Comparison of ENCODE assay signal across 9 cellular contexts in the genomic region with DNA sequence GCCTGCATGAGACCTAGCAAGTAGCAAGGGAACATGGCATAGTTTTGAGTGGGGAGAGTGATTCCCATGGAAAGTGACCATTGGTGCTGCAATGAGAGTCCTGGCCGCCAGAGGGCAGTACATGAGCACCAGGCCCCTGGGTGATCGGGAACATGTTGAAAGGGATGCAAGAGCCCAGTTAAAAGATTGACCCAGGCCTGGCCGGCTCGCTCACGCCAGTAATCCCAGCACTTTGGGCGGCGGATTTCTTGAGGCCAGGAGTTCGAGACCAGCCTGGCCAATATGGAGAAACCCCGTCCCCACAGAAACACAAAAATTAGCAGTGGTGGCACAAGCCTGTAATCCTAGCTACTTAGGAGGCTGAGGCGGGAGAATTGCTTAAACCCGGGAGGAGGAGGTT. TPM values are rescaled to one million over a fixed set of nuclear protein-coding genes. Genes with fewer than 3 reads are reported as not detected.
DNase-seq lines count a peak whose midpoint lies in the region; ATAC-seq and TF ChIP-seq lines count a peak whose summit lies in the region.
"Had no signal": no experiment of that assay in that cellular context is flagged by ENCODE, and none has a peak within 500 bp of the region (broad histone marks: within the 10 kb centered on the region; RNA-seq: fewer than 3 reads in every experiment).

No MANE protein-coding gene starts in this region.

- no peaks in the 10 kb centered on the region for H3K9me3 ChIP-seq in CD4-positive, alpha-beta memory T cell (ENCODE audit: control insufficient read depth in 1 of 2, low read length in 2 of 2)
- no peaks in the 10 kb centered on the region for H3K9me3 ChIP-seq in SJSA1 (replicated peaks)

- no peaks in the 10 kb centered on the region for H3K27me3 ChIP-seq in CD4-positive, alpha-beta memory T cell (ENCODE audit: insufficient read depth, low read length)
- no peaks in the 10 kb centered on the region for H3K27me3 ChIP-seq in SJSA1 (replicated peaks)

- H3K4me1 Mint-ChIP-seq in CD4-positive, alpha-beta memory T cell = peaks cover 0 to 5% (median 1%) of the 10 kb centered on the region in 4 donors
- no peaks in the 10 kb centered on the region for H3K4me1 Mint-ChIP-seq in progenitor cell of endocrine pancreas (ENCODE audit: low read depth)

- CTCF ChIA-PET in CD4-positive, alpha-beta memory T cell (lab: Charles Lee; ENCODE audit: partially characterized antibody) = interaction anchor here (0.7 to 4.5 kb wide), 26 partner anchors 10 to 633 kb away, joined by 3 to 77 read pairs (median 5); no protein-coding TSS in a partner anchor

- H3K27me3 Mint-ChIP-seq in CD4-positive, alpha-beta memory T cell = peaks cover 8 to 22% of the 10 kb centered on the region in 2 donors
- peaks cover 5% of the 10 kb centered on the region for H3K27me3 Mint-ChIP-seq in progenitor cell of endocrine pancreas

- no peak overlapping the region for H3K4me3 Mint-ChIP-seq in CD4-positive, alpha-beta memory T cell
- H3K4me3 Mint-ChIP-seq in progenitor cell of endocrine pancreas (ENCODE audit: low read depth) = no peak overlapping the region

- no peak overlapping the region for H3K27ac ChIP-seq in CD4-positive, alpha-beta memory T cell (ENCODE audit: low read depth, low read length)
- H3K27ac ChIP-seq in SJSA1 = no peak overlapping the region
- H3K27ac ChIP-seq: SK-N-MC had no signal

- intact Hi-C loops in CD4-positive, alpha-beta memory T cell (cut with micrococcal nuclease) = loop anchor here (1.0 kb wide), 2 partner anchors 77 to 113 kb away; no protein-coding TSS in a partner anchor
- intact Hi-C loops in Right ventricle myocardium inferior (cut with DNase I) = loop anchor here (2.0 kb wide), 1 partner anchor 78 kb away; no protein-coding TSS in a partner anchor

- no peak overlapping the region for H3K4me3 ChIP-seq in CD4-positive, alpha-beta memory T cell (ENCODE audit: low read length in 2 of 2)
- H3K4me3 ChIP-seq in SJSA1 = no peak overlapping the region
- H3K4me3 ChIP-seq: SK-N-MC had no signal

- H3K4me1 ChIP-seq in CD4-positive, alpha-beta memory T cell (ENCODE audit: insufficient read depth, low read length) = no peaks in the 10 kb centered on the region
- H3K4me1 ChIP-seq in SJSA1 (replicated peaks) = no peaks in the 10 kb centered on the region

- no peaks in the 10 kb centered on the region for H3K9me3 Mint-ChIP-seq in CD4-positive, alpha-beta memory T cell
- no peaks in the 10 kb centered on the region for H3K9me3 Mint-ChIP-seq in progenitor cell of endocrine pancreas (ENCODE audit: low read depth)

- H3K27ac Mint-ChIP-seq in CD4-positive, alpha-beta memory T cell = no peak overlapping the region
- H3K27ac Mint-ChIP-seq in progenitor cell of endocrine pancreas = no peak overlapping the region

- no peaks in the 10 kb centered on the region for H3K36me3 Mint-ChIP-seq in CD4-positive, alpha-beta memory T cell
- H3K36me3 Mint-ChIP-seq in progenitor cell of endocrine pancreas (ENCODE audit: insufficient read depth) = no peaks in the 10 kb centered on the region

- POLR2A ChIA-PET in CD4-positive, alpha-beta memory T cell (lab: Charles Lee; ENCODE audit: partially characterized antibody) = no interaction called here

- ATAC-seq in GM19351 (IDR thresholded peaks at IDR 0.05; ENCODE audit: unreplicated experiment) (peak; percentile 95), HG03378 (IDR thresholded peaks at IDR 0.05; ENCODE audit: unreplicated experiment) (peak; percentile 87), Right ventricle myocardium inferior (peak; percentile 70)

- no peaks in the 10 kb centered on the region for H3K36me3 ChIP-seq in CD4-positive, alpha-beta memory T cell (ENCODE audit: insufficient read depth, low read length)
- peaks cover 34% of the 10 kb centered on the region for H3K36me3 ChIP-seq in SJSA1

- TF ChIP-seq CTCF in progenitor cell of endocrine pancreas (IDR thresholded peaks at IDR 0.05; ENCODE audit: unreplicated experiment) = peak; percentile 79

- DNase-seq in CD4-positive, alpha-beta memory T cell = peak; percentile 27 to 52 (median 29)
- DNase-seq in SJSA1 (ENCODE audit: low read depth in 1 of 2, low spot score in 2 of 2) (peak; percentile 66 to 73), Right ventricle myocardium inferior (ENCODE audit: missing footprints) (peak; percentile 88), progenitor cell of endocrine pancreas (ENCODE audit: low spot score, unreplicated experiment) (peak; percentile 34), GF-D8 (lab: John Stamatoyannopoulos, UW) (no peak)
- peak; percentile 41 for DNase-seq in activated gamma-delta T cell treated with anti-CD3 and anti-CD28 coated beads, Interleukin-2, amount 50 U/mL, for 16 hours (ENCODE audit: low read depth)

RNA-seq across cellular contexts. Expression of gene FAP, which starts 22.2 kb away (rescaled TPM):
- total RNA-seq in CD4-positive, alpha-beta memory T cell = not detected
- not detected for polyA plus RNA-seq in CD4-positive, alpha-beta memory T cell
- total RNA-seq in SJSA1 (2014; rRNA removed; shearing (Covaris generic)) = 21.1 and 35.6 TPM in 2 replicates
- total RNA-seq in Right ventricle myocardium inferior (0.62 TPM), progenitor cell of endocrine pancreas (not detected in 2 replicates)

Comparison
In these comparisons a context has a peak if more than half of its experiments do, and no peak if none do; other contexts are left out.
1. RNA of gene FAP, which starts 22.2 kb away (total RNA-seq): 21.1 to 35.6 TPM in SJSA1; 0.62 TPM in Right ventricle myocardium inferior (single experiment), not detected in CD4-positive, alpha-beta memory T cell and not detected in progenitor cell of endocrine pancreas; every median in the first group is over 10 times any median in the second.
2. Peak in every context shown above with its lines, with median percentiles within 50 percentile points of each other: ATAC-seq.